ENCODE assay signal across 9 cellular contexts in genomic region chr7:157690058-157690832, GRCh38.
A peak's percentile ranks its signal among the peaks of the same experiment; 100 is the strongest.
DNase-seq lines count a peak whose midpoint lies in the region; ATAC-seq, FAIRE-seq and TF ChIP-seq lines count a peak whose summit lies in the region.
"Had no signal": no experiment of that assay in that cellular context is flagged by ENCODE, and none has a peak within 500 bp of the region (broad histone marks: within the 10 kb centered on the region; RNA-seq: fewer than 3 reads in every experiment).

No MANE protein-coding gene starts in this region.

- DNase-seq in CD14-positive monocyte (ENCODE audit: low spot score) (peak; percentile 15), choroid plexus epithelial cell (ENCODE audit: low read depth) (peak; percentile 41), GM19239 (ENCODE audit: insufficient read length, low spot score) (no peak), NCI-H1694 (lab: John Stamatoyannopoulos, UW) (no peak)
- DNase-seq in Jurkat, Clone E6-1 (ENCODE audit: low read depth, low spot score): no peak

- peaks cover 25% of the 10 kb centered on the region for H3K36me3 ChIP-seq in neuron (ENCODE audit: insufficient read depth, low read length)

- peak overlapping the region in 1 of 7 donors; percentile 25 for H3K27ac Mint-ChIP-seq in CD14-positive monocyte

- no peaks in the 10 kb centered on the region for H3K4me1 Mint-ChIP-seq in CD14-positive monocyte

- H3K9me3 Mint-ChIP-seq in CD14-positive monocyte: peaks cover 0 to 12% (median 1%) of the 10 kb centered on the region in 7 donors

- H3K36me3 Mint-ChIP-seq in CD14-positive monocyte: no peaks in the 10 kb centered on the region

- no peak for TF ChIP-seq CTCF in CD14-positive monocyte (IDR thresholded peaks at IDR 0.05)
- TF ChIP-seq CTCF in choroid plexus epithelial cell (conservative IDR thresholded peaks at IDR 0.05; ENCODE audit: low read depth, low read length): no peak

- ATAC-seq in GM21381 (IDR thresholded peaks at IDR 0.05; ENCODE audit: unreplicated experiment) (no peak), HG02798 (IDR thresholded peaks at IDR 0.05; ENCODE audit: poor library complexity, unreplicated experiment) (no peak)

- peak overlapping the region; percentile 79 for H3K4me3 ChIP-seq in Jurkat, Clone E6-1 (ENCODE audit: low read length)
- H3K4me3 ChIP-seq in choroid plexus epithelial cell (ENCODE audit: low read depth, low read length): peak overlapping the region; percentile 48
- H3K4me3 ChIP-seq in neuron (ENCODE audit: low read length): peak overlapping the region; percentile 65

- intact Hi-C loops in CD14-positive monocyte (cut with micrococcal nuclease): no loop called here

- no peak for FAIRE-seq in GM19239 (lab: Jason Lieb, UNC)
- FAIRE-seq: colon had no signal

- H3K27me3 Mint-ChIP-seq in CD14-positive monocyte (ENCODE audit: low read depth in 3 of 3): peaks cover 67 to 93% (median 82%) of the 10 kb centered on the region in 3 donors

- no peaks in the 10 kb centered on the region for H3K27me3 ChIP-seq in neuron (ENCODE audit: insufficient read depth, low read length)

- H3K4me1 ChIP-seq in neuron (ENCODE audit: insufficient read depth, low read length): peaks cover 26% of the 10 kb centered on the region

- H3K4me3 Mint-ChIP-seq in CD14-positive monocyte: peak overlapping the region in 1 of 2 donors; percentile 81

- no peaks in the 10 kb centered on the region for H3K9me3 ChIP-seq in neuron (ENCODE audit: low read length)

- no peak overlapping the region for H2AFZ ChIP-seq in neuron (ENCODE audit: low read depth, low read length)

Comparison
In these comparisons a context has a peak if more than half of its experiments do, and no peak if none do; other contexts are left out.
1. DNase-seq: peak in CD14-positive monocyte (single experiment) and choroid plexus epithelial cell (single experiment); none in Jurkat, Clone E6-1 (single experiment), GM19239 (single experiment) and NCI-H1694 (single experiment).
2. Peak in every context shown above with its lines, with median percentiles within 50 percentile points of each other: H3K4me3 ChIP-seq.